18 cellular contexts compared by ENCODE assay signal in genomic region chr19:17325881-17326594, GRCh38. TPM values are rescaled to one million over a fixed set of nuclear protein-coding genes. Genes with fewer than 3 reads are reported as not detected.
DNase-seq lines count a peak whose midpoint lies in the region; ATAC-seq, FAIRE-seq and TF ChIP-seq lines count a peak whose summit lies in the region.
"Had no signal": no experiment of that assay in that cellular context is flagged by ENCODE, and none has a peak within 500 bp of the region (broad histone marks: within the 10 kb centered on the region; RNA-seq: fewer than 3 reads in every experiment).

No MANE protein-coding gene starts in this region.

- H3K4me1 ChIP-seq in right cardiac atrium (ENCODE audit: control insufficient read depth, insufficient read depth, low read length) (no peaks in the 10 kb centered on the region), prostate gland (replicated peaks) (peaks cover 9% of the 10 kb centered on the region)

- H3K27me3 ChIP-seq in right cardiac atrium (ENCODE audit: control insufficient read depth, insufficient read depth), result no peaks in the 10 kb centered on the region
- no peaks in the 10 kb centered on the region for H3K27me3 ChIP-seq in prostate gland (replicated peaks; ENCODE audit: insufficient read depth)

- TF ChIP-seq POLR2A in prostate gland (IDR thresholded peaks at IDR 0.05), result no peak

- ATAC-seq in right cardiac atrium (peak in 1 of 2 donors; percentile 38), GM18502 (IDR thresholded peaks at IDR 0.05; ENCODE audit: poor library complexity, unreplicated experiment) (no peak)
- ATAC-seq: activated CD8-positive, alpha-beta T cell treated with anti-CD3 and anti-CD28 coated beads for 36 hours; esophagus mucosa had no signal

- intact Hi-C loops in right cardiac atrium (cut with DNase I) (no loop called here), prostate gland (cut with DNase I) (no loop called here)
- intact Hi-C loops in activated T-helper 2 cell treated with anti-CD3 and anti-CD28 coated beads, Interferon-gamma antibody, Interleukin-2, Interleukin-4, amounts not matched to agents 10 μg/mL and 5 μg/mL and 100 μg/mL, durations not matched to agents 14 hours and 24 hours and 36 hours (cut with micrococcal nuclease), result no loop called here

- H3K27ac Mint-ChIP-seq in activated T-helper 2 cell treated with anti-CD3 and anti-CD28 coated beads, Interferon-gamma antibody, Interleukin-2, Interleukin-4, amounts not matched to agents 10 μg/mL and 5 μg/mL and 100 μg/mL, durations not matched to agents 14 hours and 24 hours and 36 hours, result no peak overlapping the region
- H3K27ac Mint-ChIP-seq in T-helper 2 cell treated with Interferon-gamma antibody and Interleukin-4, amounts not matched to agents 5 μg/mL and 100 μg/mL, for 36 hours, result no peak overlapping the region
- H3K27ac Mint-ChIP-seq: activated CD8-positive, alpha-beta T cell treated with anti-CD3 and anti-CD28 coated beads for 36 hours had no signal

- FAIRE-seq in D721Med (lab: Jason Lieb, UNC), result no peak
- FAIRE-seq: GM12891 had no signal

- TF ChIP-seq CTCF in D721Med (IDR thresholded peaks at IDR 0.05; ENCODE audit: insufficient read depth, missing control alignments) (no peak), astrocyte of the spinal cord (IDR thresholded peaks at IDR 0.05; ENCODE audit: low read depth, low read length) (no peak), prostate gland (IDR thresholded peaks at IDR 0.05) (no peak)

- H3K4me1 Mint-ChIP-seq in activated T-helper 2 cell treated with anti-CD3 and anti-CD28 coated beads, Interferon-gamma antibody, Interleukin-2, Interleukin-4, amounts not matched to agents 10 μg/mL and 5 μg/mL and 100 μg/mL, durations not matched to agents 14 hours and 24 hours and 36 hours (ENCODE audit: low read depth), result no peaks in the 10 kb centered on the region
- no peaks in the 10 kb centered on the region for H3K4me1 Mint-ChIP-seq in T-helper 2 cell treated with Interferon-gamma antibody and Interleukin-4, amounts not matched to agents 5 μg/mL and 100 μg/mL, for 36 hours (ENCODE audit: low read depth)

- peaks cover 15% of the 10 kb centered on the region for H3K36me3 Mint-ChIP-seq in activated T-helper 2 cell treated with anti-CD3 and anti-CD28 coated beads, Interferon-gamma antibody, Interleukin-2, Interleukin-4, amounts not matched to agents 10 μg/mL and 5 μg/mL and 100 μg/mL, durations not matched to agents 14 hours and 24 hours and 36 hours (ENCODE audit: low read depth)
- peaks cover 18% of the 10 kb centered on the region for H3K36me3 Mint-ChIP-seq in T-helper 2 cell treated with Interferon-gamma antibody and Interleukin-4, amounts not matched to agents 5 μg/mL and 100 μg/mL, for 36 hours (ENCODE audit: low read depth)

- H3K4me3 Mint-ChIP-seq in activated T-helper 2 cell treated with anti-CD3 and anti-CD28 coated beads, Interferon-gamma antibody, Interleukin-2, Interleukin-4, amounts not matched to agents 10 μg/mL and 5 μg/mL and 100 μg/mL, durations not matched to agents 14 hours and 24 hours and 36 hours (ENCODE audit: low read depth), result no peak overlapping the region
- H3K4me3 Mint-ChIP-seq in T-helper 2 cell treated with Interferon-gamma antibody and Interleukin-4, amounts not matched to agents 5 μg/mL and 100 μg/mL, for 36 hours, result no peak overlapping the region
- H3K4me3 Mint-ChIP-seq: activated CD8-positive, alpha-beta T cell treated with anti-CD3 and anti-CD28 coated beads for 36 hours had no signal

- WGBS in right cardiac atrium, result 68% methylated on average over 17 of the region's 17 CpGs
- WGBS in prostate gland, result 40% methylated on average over 17 of the region's 17 CpGs

- H3K36me3 ChIP-seq in prostate gland, result no peaks in the 10 kb centered on the region
- H3K36me3 ChIP-seq: cardiac muscle cell, vagina had no signal

- DNase-seq in D721Med (ENCODE audit: insufficient read length, low spot score) (peak; percentile 7), astrocyte of the spinal cord (ENCODE audit: low read depth, low spot score) (peak; percentile 32), right cardiac atrium (peak; percentile 80 to 93 (median 86)), prostate gland (ENCODE audit: low spot score) (peak; percentile 67), cerebellar cortex (ENCODE audit: low spot score) (no peak)
- DNase-seq in activated T-helper 2 cell treated with anti-CD3 and anti-CD28 coated beads, Interferon-gamma antibody, Interleukin-2, Interleukin-4, amounts not matched to agents 10 μg/mL and 5 μg/mL and 100 μg/mL, durations not matched to agents 14 hours and 24 hours and 36 hours (ENCODE audit: low spot score), result no peak
- DNase-seq in T-helper 2 cell treated with Interferon-gamma antibody and Interleukin-4, amounts not matched to agents 5 μg/mL and 100 μg/mL, for 36 hours (ENCODE audit: low spot score), result no peak
- DNase-seq: activated CD8-positive, alpha-beta T cell treated with anti-CD3 and anti-CD28 coated beads for 36 hours; activated gamma-delta T cell; DMS79 treated with DMSO at 0.1 percent for 48 hours; naive B cell; RPMI8226 had no signal

- no peak overlapping the region for H3K4me3 ChIP-seq in astrocyte of the spinal cord (ENCODE audit: low read depth, low read length)
- no peak overlapping the region for H3K4me3 ChIP-seq in right cardiac atrium (ENCODE audit: low read length)
- no peak overlapping the region for H3K4me3 ChIP-seq in prostate gland
- H3K4me3 ChIP-seq: cardiac muscle cell, skin epidermis, vagina had no signal

- no peaks in the 10 kb centered on the region for H3K9me3 ChIP-seq in right cardiac atrium (ENCODE audit: control insufficient read depth, low read length)
- H3K9me3 ChIP-seq in prostate gland, result no peaks in the 10 kb centered on the region
- H3K9me3 ChIP-seq: vagina had no signal

- no peaks in the 10 kb centered on the region for H3K9me3 Mint-ChIP-seq in activated T-helper 2 cell treated with anti-CD3 and anti-CD28 coated beads, Interferon-gamma antibody, Interleukin-2, Interleukin-4, amounts not matched to agents 10 μg/mL and 5 μg/mL and 100 μg/mL, durations not matched to agents 14 hours and 24 hours and 36 hours
- no peaks in the 10 kb centered on the region for H3K9me3 Mint-ChIP-seq in T-helper 2 cell treated with Interferon-gamma antibody and Interleukin-4, amounts not matched to agents 5 μg/mL and 100 μg/mL, for 36 hours
- H3K9me3 Mint-ChIP-seq: activated CD8-positive, alpha-beta T cell treated with anti-CD3 and anti-CD28 coated beads for 36 hours; naive B cell had no signal

- H3K27ac ChIP-seq in right cardiac atrium (ENCODE audit: low read length) (no peak overlapping the region), prostate gland (peak overlapping the region; percentile 16 to 20)
- H3K27ac ChIP-seq: cardiac muscle cell, vagina had no signal

- in situ Hi-C loops in astrocyte of the spinal cord (cut with HindIII; ENCODE audit: low sequenced_read_pairs), result no loop called here

- peaks cover 9% of the 10 kb centered on the region for H3K27me3 Mint-ChIP-seq in activated T-helper 2 cell treated with anti-CD3 and anti-CD28 coated beads, Interferon-gamma antibody, Interleukin-2, Interleukin-4, amounts not matched to agents 10 μg/mL and 5 μg/mL and 100 μg/mL, durations not matched to agents 14 hours and 24 hours and 36 hours (ENCODE audit: low read depth)
- peaks cover 11% of the 10 kb centered on the region for H3K27me3 Mint-ChIP-seq in T-helper 2 cell treated with Interferon-gamma antibody and Interleukin-4, amounts not matched to agents 5 μg/mL and 100 μg/mL, for 36 hours (ENCODE audit: low read depth)
- H3K27me3 Mint-ChIP-seq: activated CD8-positive, alpha-beta T cell treated with anti-CD3 and anti-CD28 coated beads for 36 hours had no signal

RNA-seq across cellular contexts. Expression of gene ANO8, which starts 8.6 kb away (rescaled TPM):
- 10 to 100 TPM in 1 of 4 donors, 1 to 10 TPM in 3; 7.1 to 10.9 (median 8.7) TPM for total RNA-seq in right cardiac atrium
- polyA plus RNA-seq in right cardiac atrium, result 7.8 TPM
- total RNA-seq in prostate gland, result 10 to 100 TPM in 1 of 2 donors, 1 to 10 TPM in 1; 9.8 to 10.1 TPM
- 9.2 and 9.4 TPM in 2 replicates for total RNA-seq in activated T-helper 2 cell treated with anti-CD3 and anti-CD28 coated beads, Interferon-gamma antibody, Interleukin-2, Interleukin-4, amounts not matched to agents 10 μg/mL and 5 μg/mL and 100 μg/mL, durations not matched to agents 14 hours and 24 hours and 36 hours

RNA-seq across cellular contexts. Expression of gene GTPBP3, which starts 11.3 kb away (rescaled TPM):
- total RNA-seq in right cardiac atrium (10 to 100 TPM in 2 of 4 donors, 1 to 10 TPM in 2; 7.9 to 11.3 (median 10.3) TPM), prostate gland (10 to 100 TPM; 42.4 to 67.0 TPM)
- 8.4 TPM for polyA plus RNA-seq in right cardiac atrium
- 62.5 and 66.5 TPM in 2 replicates for total RNA-seq in activated T-helper 2 cell treated with anti-CD3 and anti-CD28 coated beads, Interferon-gamma antibody, Interleukin-2, Interleukin-4, amounts not matched to agents 10 μg/mL and 5 μg/mL and 100 μg/mL, durations not matched to agents 14 hours and 24 hours and 36 hours

RNA-seq across cellular contexts. Expression of gene DDA1, which starts 16.7 kb away (rescaled TPM):
- 10 to 100 TPM; 29.7 to 33.6 (median 30.8) TPM for total RNA-seq in right cardiac atrium
- 92.5 TPM for polyA plus RNA-seq in right cardiac atrium
- total RNA-seq in prostate gland, result 10 to 100 TPM in 1 of 2 donors, 1 to 10 TPM in 1; 9.6 to 18.6 TPM
- 37.1 and 39.2 TPM in 2 replicates for total RNA-seq in activated T-helper 2 cell treated with anti-CD3 and anti-CD28 coated beads, Interferon-gamma antibody, Interleukin-2, Interleukin-4, amounts not matched to agents 10 μg/mL and 5 μg/mL and 100 μg/mL, durations not matched to agents 14 hours and 24 hours and 36 hours

RNA-seq across cellular contexts. Expression of gene MRPL34, which starts 20.4 kb away (rescaled TPM):
- total RNA-seq in right cardiac atrium (100 to 1,000 TPM; 131 to 180 (median 164) TPM), prostate gland (100 to 1,000 TPM; 157 to 169 TPM)
- polyA plus RNA-seq in right cardiac atrium, result 321 TPM
- total RNA-seq in activated T-helper 2 cell treated with anti-CD3 and anti-CD28 coated beads, Interferon-gamma antibody, Interleukin-2, Interleukin-4, amounts not matched to agents 10 μg/mL and 5 μg/mL and 100 μg/mL, durations not matched to agents 14 hours and 24 hours and 36 hours, result 92.0 and 95.7 TPM in 2 replicates

RNA-seq across cellular contexts. Expression of gene ABHD8, which starts 22.8 kb away (rescaled TPM):
- total RNA-seq in right cardiac atrium (10 to 100 TPM; 12.7 to 17.0 (median 14.3) TPM), prostate gland (10 to 100 TPM; 20.1 to 21.6 TPM)
- polyA plus RNA-seq in right cardiac atrium, result 15.8 TPM
- 9.9 and 10.9 TPM in 2 replicates for total RNA-seq in activated T-helper 2 cell treated with anti-CD3 and anti-CD28 coated beads, Interferon-gamma antibody, Interleukin-2, Interleukin-4, amounts not matched to agents 10 μg/mL and 5 μg/mL and 100 μg/mL, durations not matched to agents 14 hours and 24 hours and 36 hours

Comparison
In these comparisons a context has a peak if more than half of its experiments do, and no peak if none do; other contexts are left out.
1. DNase-seq: peak in D721Med (single experiment), astrocyte of the spinal cord (single experiment), right cardiac atrium (3 of 3) and prostate gland (single experiment); none in activated T-helper 2 cell treated with anti-CD3 and anti-CD28 coated beads, Interferon-gamma antibody, Interleukin-2, Interleukin-4, amounts not matched to agents 10 μg/mL and 5 μg/mL and 100 μg/mL, durations not matched to agents 14 hours and 24 hours and 36 hours (single experiment), T-helper 2 cell treated with Interferon-gamma antibody and Interleukin-4, amounts not matched to agents 5 μg/mL and 100 μg/mL, for 36 hours (single experiment) and cerebellar cortex (single experiment).